ENCODE assay signal across 35 cellular contexts in genomic region chr6:90432937-90433336, GRCh38.
"Had no signal": no experiment of that assay in that cellular context is flagged by ENCODE, and none has a peak within 500 bp of the region (broad histone marks: within the 10 kb centered on the region; RNA-seq: fewer than 3 reads in every experiment).

No MANE protein-coding gene starts in this region.

- DNase-seq: activated CD4-positive, alpha-beta memory T cell treated with anti-CD3 and anti-CD28 coated beads for 36 hours; activated CD4-positive, alpha-beta T cell treated with anti-CD3 and anti-CD28 coated beads for 36 hours; activated CD4-positive, alpha-beta T cell treated with anti-CD3 and anti-CD28 coated beads, Interleukin-2, amount 10 ng/mL, durations not matched to agents 24 days and 14 days; activated CD4-positive, CD25-positive, alpha-beta regulatory T cell; activated CD4-positive, CD25-positive, alpha-beta regulatory T cell treated with anti-CD3 and anti-CD28 coated beads, Interleukin-2, amount 50 U/mL, for 72 hours; activated CD8-positive, alpha-beta memory T cell treated with anti-CD3 and anti-CD28 coated beads, Interleukin-2, amount 10 ng/mL, durations not matched to agents 7 days and 5 days; activated CD8-positive, alpha-beta memory T cell treated with anti-CD3 and anti-CD28 coated beads, Interleukin-2, amount 50 U/mL, for 4 hours; activated CD8-positive, alpha-beta T cell treated with anti-CD3 and anti-CD28 coated beads, Interleukin-2, amount 10 ng/mL, durations not matched to agents 7 days and 5 days; activated effector memory CD4-positive, alpha-beta T cell treated with anti-CD3 and anti-CD28 coated beads, Interleukin-2, amount 50 U/mL, for 16 hours; activated naive CD4-positive, alpha-beta T cell treated with anti-CD3 and anti-CD28 coated beads for 36 hours; activated naive CD8-positive, alpha-beta T cell treated with anti-CD3 and anti-CD28 coated beads for 36 hours; activated naive CD8-positive, alpha-beta T cell treated with anti-CD3 and anti-CD28 coated beads, Interleukin-2, amount 50 U/mL, for 24 hours; activated T-cell treated with anti-CD3 and anti-CD28 coated beads, Interleukin-2, amount 50 U/mL, for 1 hour; activated T-cell treated with anti-CD3 and anti-CD28 coated beads, Interleukin-2, amount 50 U/mL, for 48 hours; adrenal gland; amygdala; aorta; body of pancreas; caudate nucleus; cortex of kidney; dermis blood vessel endothelial cell; effector CD4-positive, alpha-beta T cell; effector memory CD8-positive, alpha-beta T cell; erythroblast; foreskin keratinocyte; gastrocnemius medialis; glutamatergic neuron; heart left ventricle; T1000 had no signal

- H3K36me3 ChIP-seq: adrenal gland, esophagus muscularis mucosa, gastrocnemius medialis, heart left ventricle had no signal

- H3K4me3 Mint-ChIP-seq: activated CD4-positive, alpha-beta memory T cell treated with anti-CD3 and anti-CD28 coated beads for 36 hours; activated CD4-positive, alpha-beta T cell treated with anti-CD3 and anti-CD28 coated beads for 36 hours; activated CD4-positive, alpha-beta T cell treated with anti-CD3 and anti-CD28 coated beads, Interleukin-2, amount 10 ng/mL, durations not matched to agents 24 days and 14 days; activated CD8-positive, alpha-beta memory T cell treated with anti-CD3 and anti-CD28 coated beads, Interleukin-2, amount 10 ng/mL, durations not matched to agents 7 days and 5 days; activated CD8-positive, alpha-beta T cell treated with anti-CD3 and anti-CD28 coated beads, Interleukin-2, amount 10 ng/mL, durations not matched to agents 7 days and 5 days; activated naive CD4-positive, alpha-beta T cell treated with anti-CD3 and anti-CD28 coated beads for 36 hours; activated naive CD4-positive, alpha-beta T cell treated with anti-CD3 and anti-CD28 coated beads, Interleukin-2, amount 50 U/mL, for 24 hours; activated naive CD8-positive, alpha-beta T cell treated with anti-CD3 and anti-CD28 coated beads for 36 hours; activated naive CD8-positive, alpha-beta T cell treated with anti-CD3 and anti-CD28 coated beads, Interleukin-2, amount 50 U/mL, for 24 hours; activated T-helper 1 cell treated with anti-CD3 and anti-CD28 coated beads, Interleukin-12 subunit alpha, Interleukin-12 subunit beta, Interleukin-2, Interleukin-4 antibody, amounts not matched to agents 30 ng/mL and 10 ng/mL and 1 ng/mL, durations not matched to agents 14 hours and 24 hours and 36 hours; effector memory CD8-positive, alpha-beta T cell; T-helper 2 cell treated with Interferon-gamma antibody and Interleukin-4, amounts not matched to agents 5 μg/mL and 100 μg/mL, for 36 hours had no signal

- H3K27ac Mint-ChIP-seq: activated CD4-positive, alpha-beta memory T cell treated with anti-CD3 and anti-CD28 coated beads for 36 hours; activated CD4-positive, alpha-beta T cell treated with anti-CD3 and anti-CD28 coated beads for 36 hours; activated CD4-positive, alpha-beta T cell treated with anti-CD3 and anti-CD28 coated beads, Interleukin-2, amount 10 ng/mL, durations not matched to agents 24 days and 14 days; activated CD8-positive, alpha-beta memory T cell treated with anti-CD3 and anti-CD28 coated beads, Interleukin-2, amount 10 ng/mL, durations not matched to agents 7 days and 5 days; activated CD8-positive, alpha-beta T cell treated with anti-CD3 and anti-CD28 coated beads, Interleukin-2, amount 10 ng/mL, durations not matched to agents 7 days and 5 days; activated naive CD4-positive, alpha-beta T cell treated with anti-CD3 and anti-CD28 coated beads for 36 hours; activated naive CD4-positive, alpha-beta T cell treated with anti-CD3 and anti-CD28 coated beads, Interleukin-2, amount 50 U/mL, for 24 hours; activated naive CD8-positive, alpha-beta T cell treated with anti-CD3 and anti-CD28 coated beads for 36 hours; activated naive CD8-positive, alpha-beta T cell treated with anti-CD3 and anti-CD28 coated beads, Interleukin-2, amount 50 U/mL, for 24 hours; activated T-helper 2 cell treated with anti-CD3 and anti-CD28 coated beads, Interferon-gamma antibody, Interleukin-2, Interleukin-4, amounts not matched to agents 10 μg/mL and 5 μg/mL and 100 μg/mL, durations not matched to agents 14 hours and 24 hours and 36 hours; T-helper 2 cell treated with Interferon-gamma antibody and Interleukin-4, amounts not matched to agents 5 μg/mL and 100 μg/mL, for 36 hours had no signal

- H3K27me3 ChIP-seq: adrenal gland, body of pancreas, esophagus muscularis mucosa, foreskin keratinocyte, gastrocnemius medialis, heart left ventricle had no signal

- H3K4me1 ChIP-seq: adrenal gland, body of pancreas, foreskin keratinocyte, gastrocnemius medialis had no signal

- H3K4me3 ChIP-seq: adrenal gland, body of pancreas, esophagus muscularis mucosa, gastrocnemius medialis, heart left ventricle had no signal

- FAIRE-seq: colon had no signal

- H3K27ac ChIP-seq: adrenal gland, body of pancreas, esophagus muscularis mucosa, foreskin keratinocyte, gastrocnemius medialis, heart left ventricle had no signal

- H3K27me3 Mint-ChIP-seq: activated CD4-positive, alpha-beta memory T cell treated with anti-CD3 and anti-CD28 coated beads for 36 hours; activated CD4-positive, alpha-beta T cell treated with anti-CD3 and anti-CD28 coated beads for 36 hours; activated CD4-positive, alpha-beta T cell treated with anti-CD3 and anti-CD28 coated beads, Interleukin-2, amount 10 ng/mL, durations not matched to agents 24 days and 14 days; activated CD8-positive, alpha-beta memory T cell treated with anti-CD3 and anti-CD28 coated beads, Interleukin-2, amount 10 ng/mL, durations not matched to agents 7 days and 5 days; activated naive CD4-positive, alpha-beta T cell treated with anti-CD3 and anti-CD28 coated beads, Interleukin-2, amount 50 U/mL, for 24 hours; activated naive CD8-positive, alpha-beta T cell treated with anti-CD3 and anti-CD28 coated beads for 36 hours; activated naive CD8-positive, alpha-beta T cell treated with anti-CD3 and anti-CD28 coated beads, Interleukin-2, amount 50 U/mL, for 24 hours; effector memory CD8-positive, alpha-beta T cell had no signal
